21 cellular contexts compared by ENCODE assay signal in genomic region chr19:3653081-3653795, GRCh38. TPM values are rescaled to one million over a fixed set of nuclear protein-coding genes. Genes with fewer than 3 reads are reported as not detected.
"Had no signal": no experiment of that assay in that cellular context is flagged by ENCODE, and none has a peak within 500 bp of the region (broad histone marks: within the 10 kb centered on the region; RNA-seq: fewer than 3 reads in every experiment).

No MANE protein-coding gene starts in this region.

- H3K36me3 Mint-ChIP-seq: IgD-negative memory B cell had no signal

- DNase-seq: MV-4-11, NCI-H1048, NCI-H1105, NCI-H1417, NCI-H1436 treated with DMSO at 0.1 percent for 48 hours, NCI-H1694, NCI-H187 treated with DMSO at 0.1 percent for 48 hours, NCI-H2029 treated with DMSO at 0.1 percent for 48 hours, NCI-H226, NCI-H446, NCI-H510A, NCI-H524 treated with DMSO at 0.1 percent for 48 hours, NCI-H774, RPMI8226, SHP77, SK-N-SH, SW 1271 had no signal

- H3K27me3 Mint-ChIP-seq: IgD-negative memory B cell had no signal

- H3K4me2 ChIP-seq: SK-N-SH had no signal

- H3K4me3 Mint-ChIP-seq: IgD-negative memory B cell had no signal

- H3K9ac ChIP-seq: SK-N-SH had no signal

- H3K9me3 Mint-ChIP-seq: IgD-negative memory B cell had no signal

- H3K4me1 Mint-ChIP-seq: IgD-negative memory B cell had no signal

- H3K9me3 ChIP-seq: SK-N-SH had no signal

RNA-seq across cellular contexts. Expression of gene TBXA2R, which starts 46.6 kb away (rescaled TPM):
- total RNA-seq: HT-29, MCF 10A had no signal

RNA-seq across cellular contexts. Expression of gene TJP3, which starts 54.9 kb away (rescaled TPM):
- total RNA-seq: LHCN-M2 had no signal
